Comparison of ENCODE assay signal across 10 cellular contexts in the genomic region with DNA sequence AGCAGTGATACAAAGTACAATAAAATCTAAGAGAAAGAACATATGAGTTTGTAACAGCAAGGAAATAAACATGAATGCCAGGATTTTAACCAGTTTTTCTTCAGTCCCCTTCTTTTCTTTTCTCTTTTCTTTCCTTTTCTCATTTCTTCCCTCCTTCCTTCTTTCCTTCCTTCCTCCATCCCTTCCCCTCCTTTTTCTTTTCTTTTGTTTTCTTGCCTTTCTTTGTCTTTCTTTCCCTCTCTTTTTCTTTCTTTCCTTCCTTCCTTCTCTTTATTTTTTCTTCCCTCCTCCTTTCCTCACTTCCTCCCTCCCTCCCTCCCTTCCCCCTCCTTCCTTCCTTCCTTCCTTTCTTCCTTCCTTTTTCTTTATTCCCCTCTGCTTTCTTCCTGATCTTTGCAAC.
"Had no signal": no experiment of that assay in that cellular context is flagged by ENCODE, and none has a peak within 500 bp of the region (broad histone marks: within the 10 kb centered on the region; RNA-seq: fewer than 3 reads in every experiment).

No MANE protein-coding gene starts in this region.

- H3K27ac Mint-ChIP-seq: HFFc6, IgD-negative memory B cell had no signal

- DNase-seq: H9, HCEC 1CT, HFFc6, KBM-7 had no signal

- H3K4me3 Mint-ChIP-seq: GM23338, H9, HFFc6 had no signal

- FAIRE-seq: H1, H54, HTR-8/SVneo had no signal

- H3K9ac ChIP-seq: KMS-11 had no signal

- H3K4me3 ChIP-seq: GM23338 had no signal

- H3K27ac ChIP-seq: KMS-11 had no signal

- H3K27me3 Mint-ChIP-seq: IgD-negative memory B cell had no signal

- H3K4me1 Mint-ChIP-seq: IgD-negative memory B cell had no signal
